Comparison of ENCODE assay signal across 11 cellular contexts in genomic region chr6:159467473-159468041, GRCh38.
DNase-seq lines count a peak whose midpoint lies in the region; ATAC-seq, FAIRE-seq and TF ChIP-seq lines count a peak whose summit lies in the region.
"Had no signal": no experiment of that assay in that cellular context is flagged by ENCODE, and none has a peak within 500 bp of the region (broad histone marks: within the 10 kb centered on the region; RNA-seq: fewer than 3 reads in every experiment).

No MANE protein-coding gene starts in this region.

- FAIRE-seq in bronchial epithelial cell (lab: Jason Lieb, UNC): peak; percentile 23

- H3K27me3 ChIP-seq in bronchial epithelial cell (ENCODE audit: control insufficient read depth, insufficient read depth, low read length): no peaks in the 10 kb centered on the region

- no peak overlapping the region for H3K27ac ChIP-seq in substantia nigra (ENCODE audit: low read depth, low read length, poor library complexity, severe bottlenecking)

- no peaks in the 10 kb centered on the region for H3K36me3 ChIP-seq in bronchial epithelial cell (ENCODE audit: control insufficient read depth, insufficient read depth, low read length)

- no peak overlapping the region for H3K4me3 ChIP-seq in GM12865 (ENCODE audit: low read depth, low read length)
- H3K4me3 ChIP-seq in bronchial epithelial cell (ENCODE audit: low read depth, low read length): no peak overlapping the region

- DNase-seq in GM12865 (ENCODE audit: low read depth): peak; percentile 23
- DNase-seq in bronchial epithelial cell (ENCODE audit: low read depth): no peak
- DNase-seq in DMS153 (lab: John Stamatoyannopoulos, UW): no peak
- DNase-seq in substantia nigra (lab: John Stamatoyannopoulos, UW): no peak
- no peak for DNase-seq in kidney tubule cell (ENCODE audit: low spot score)
- no peak for DNase-seq in NCI-H1092 (lab: John Stamatoyannopoulos, UW)
- DNase-seq: naive thymus-derived CD8-positive, alpha-beta T cell; NCI-H446; SK-N-SH had no signal

- TF ChIP-seq CTCF in GM12865 (IDR thresholded peaks at IDR 0.05; ENCODE audit: insufficient read depth, low read depth, low read length, missing control alignments): no peak
- TF ChIP-seq CTCF in bronchial epithelial cell (IDR thresholded peaks at IDR 0.05; ENCODE audit: insufficient read depth, low read length, severe bottlenecking): no peak

- peak; percentile 80 for ATAC-seq in GM21515 (IDR thresholded peaks at IDR 0.05; ENCODE audit: unreplicated experiment)
- peak; percentile 80 for ATAC-seq in HG03439 (IDR thresholded peaks at IDR 0.05; ENCODE audit: unreplicated experiment)
- ATAC-seq: naive thymus-derived CD8-positive, alpha-beta T cell had no signal
